In the genomic region with DNA sequence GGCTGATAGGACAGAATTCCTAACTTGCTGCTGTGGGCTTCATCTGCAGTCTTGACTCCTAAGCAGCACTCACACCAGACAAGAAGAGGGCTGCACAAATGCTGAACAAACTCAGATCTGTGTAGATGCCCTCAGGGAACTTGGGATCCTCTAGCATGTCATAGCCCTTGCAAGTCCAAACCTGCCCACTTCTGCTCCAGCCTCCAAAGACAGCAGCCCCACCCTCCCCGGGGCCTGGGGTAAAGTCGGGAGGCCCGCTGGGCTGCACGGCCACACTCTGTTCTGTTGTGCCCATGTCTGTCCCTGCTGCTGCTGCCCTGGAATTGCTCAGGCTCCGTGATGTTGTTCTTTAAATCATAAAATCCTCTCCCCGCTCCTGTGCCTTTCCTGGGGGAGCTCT, we compare ENCODE assay signal across 18 cellular contexts. TPM values are rescaled to one million over a fixed set of nuclear protein-coding genes. Genes with fewer than 3 reads are reported as not detected.
DNase-seq lines count a peak whose midpoint lies in the region; ATAC-seq, FAIRE-seq and TF ChIP-seq lines count a peak whose summit lies in the region.
"Had no signal": no experiment of that assay in that cellular context is flagged by ENCODE, and none has a peak within 500 bp of the region (broad histone marks: within the 10 kb centered on the region; RNA-seq: fewer than 3 reads in every experiment).

No MANE protein-coding gene starts in this region.

- H3K4me1 ChIP-seq in SK-N-SH (ENCODE audit: control insufficient read depth in 1 of 2, insufficient read depth in 2 of 2, low read depth in 1 of 2, low read length in 1 of 2): peaks cover 0 to 48% of the 10 kb centered on the region in 2 experiments; a peak in 1 of 4 replicates
- H3K4me1 ChIP-seq: BLaER1 had no signal

- H2AFZ ChIP-seq in SK-N-SH (ENCODE audit: low read depth): no peak overlapping the region

- no peaks in the 10 kb centered on the region for H3F3A ChIP-seq in SK-N-SH (replicated peaks; ENCODE audit: insufficient read depth)

- DNase-seq in SK-N-SH: peak; percentile 44
- peak; percentile 62 for DNase-seq in NCI-H748 (lab: John Stamatoyannopoulos, UW; ENCODE audit: unreplicated experiment)
- DNase-seq in epithelial cell of prostate (ENCODE audit: low read depth, low spot score): peak; percentile 88
- DNase-seq in putamen (ENCODE audit: low spot score): no peak
- DNase-seq in GM12892 (ENCODE audit: insufficient read length): no peak
- DNase-seq: activated CD4-positive, alpha-beta T cell treated with anti-CD3 and anti-CD28 coated beads, Interleukin-2, amount 50 U/mL, for 1 hour; activated effector memory CD4-positive, alpha-beta T cell treated with anti-CD3 and anti-CD28 coated beads, Interleukin-2, amount 50 U/mL, for 16 hours; caudate nucleus; DMS153; Karpas-422; NCI-H1092 treated with DMSO at 0.1 percent for 48 hours; Right ventricle myocardium superior had no signal

- no peak for TF ChIP-seq POLR2A in GM12892 (IDR thresholded peaks at IDR 0.05; ENCODE audit: low read depth, low read length)

- no peak for TF ChIP-seq EP300 in SK-N-SH (IDR thresholded peaks at IDR 0.05; ENCODE audit: borderline replicate concordance in 1 of 2, low read depth in 1 of 2, low read length in 1 of 2)

- ATAC-seq in SK-N-SH treated with all-trans-retinoic acid at 6 μM for 48 hours (no peak; the same call in 2 of the 3 replicates), GM19023 (IDR thresholded peaks at IDR 0.05; ENCODE audit: unreplicated experiment) (no peak), GM19035 (IDR thresholded peaks at IDR 0.05; ENCODE audit: unreplicated experiment) (no peak)
- ATAC-seq: left lobe of liver had no signal

- no peak for TF ChIP-seq CTCF in SK-N-SH (IDR thresholded peaks at IDR 0.05)

- no peak overlapping the region for H3K9ac ChIP-seq in SK-N-SH
- H3K9ac ChIP-seq: BLaER1 had no signal

- H3K36me3 ChIP-seq in SK-N-SH (replicated peaks in 1 of 2; ENCODE audit: control insufficient read depth in 1 of 2, insufficient read depth in 2 of 2, low read length in 1 of 2): no peaks in the 10 kb centered on the region
- H3K36me3 ChIP-seq: BLaER1 had no signal

- peak overlapping the region in 1 of 2 experiments; percentile 47; a peak in 1 of 4 replicates for H3K27ac ChIP-seq in SK-N-SH (ENCODE audit: low read depth in 2 of 2, low read length in 1 of 2)
- peak overlapping the region; percentile 20 for H3K27ac ChIP-seq in epithelial cell of prostate
- H3K27ac ChIP-seq: BLaER1 had no signal

- no peaks in the 10 kb centered on the region for H3K9me2 ChIP-seq in SK-N-SH

- CTCF ChIA-PET in SK-N-SH (lab: Yijun Ruan, JAX): no interaction called here

- no peaks in the 10 kb centered on the region for H4K20me1 ChIP-seq in SK-N-SH (ENCODE audit: insufficient read depth)
- H4K20me1 ChIP-seq: BLaER1 had no signal

- H3K4me3 ChIP-seq in SK-N-SH (ENCODE audit: low read depth in 2 of 2, low read length in 1 of 2): no peak overlapping the region
- H3K4me3 ChIP-seq: BLaER1 had no signal

- 56% methylated on average over 5 of the region's 6 CpGs for WGBS in SK-N-SH (ENCODE audit: low lambda C conversion rate)

- TF ChIP-seq RAD21 in SK-N-SH (IDR thresholded peaks at IDR 0.05; ENCODE audit: low read length): no peak

- H3K27me3 ChIP-seq in SK-N-SH (ENCODE audit: insufficient read depth): no peaks in the 10 kb centered on the region; the same call in 1 of the 2 replicates
- H3K27me3 ChIP-seq: BLaER1 had no signal

- H3K4me2 ChIP-seq in SK-N-SH: no peak overlapping the region
- H3K4me2 ChIP-seq: BLaER1 had no signal

- no peaks in the 10 kb centered on the region for H3K79me2 ChIP-seq in SK-N-SH (ENCODE audit: insufficient read depth)

- H3K9me3 ChIP-seq in SK-N-SH: no peaks in the 10 kb centered on the region
- H3K9me3 ChIP-seq: BLaER1 had no signal

- FAIRE-seq in GM12892 (lab: Jason Lieb, UNC): no peak
- FAIRE-seq: A204.1 had no signal

- POLR2A ChIA-PET in SK-N-SH (lab: Yijun Ruan, JAX): no interaction called here

TF ChIP-seq in SK-N-SH, 30 proteins besides CTCF, POLR2A, EP300 and RAD21 (continues in another document):
- no peak for TF ChIP-seq RFX5 (IDR thresholded peaks at IDR 0.05; ENCODE audit: low read length)
- TF ChIP-seq, protein P1, sequence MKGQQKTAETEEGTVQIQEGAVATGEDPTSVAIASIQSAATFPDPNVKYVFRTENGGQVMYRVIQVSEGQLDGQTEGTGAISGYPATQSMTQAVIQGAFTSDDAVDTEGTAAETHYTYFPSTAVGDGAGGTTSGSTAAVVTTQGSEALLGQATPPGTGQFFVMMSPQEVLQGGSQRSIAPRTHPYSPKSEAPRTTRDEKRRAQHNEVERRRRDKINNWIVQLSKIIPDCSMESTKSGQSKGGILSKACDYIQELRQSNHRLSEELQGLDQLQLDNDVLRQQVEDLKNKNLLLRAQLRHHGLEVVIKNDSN (IDR thresholded peaks at IDR 0.05; ENCODE audit: borderline replicate concordance, low read depth): no peak
- TF ChIP-seq SIN3A (IDR thresholded peaks at IDR 0.05; ENCODE audit: borderline replicate concordance, low read depth, low read length): no peak
- TF ChIP-seq TCF12 (IDR thresholded peaks at IDR 0.05): no peak
- TF ChIP-seq FOSL2 (IDR thresholded peaks at IDR 0.05; ENCODE audit: borderline replicate concordance, low read depth): no peak
- no peak for TF ChIP-seq YY1 (IDR thresholded peaks at IDR 0.05; ENCODE audit: low read depth)
- TF ChIP-seq CHD2 (IDR thresholded peaks at IDR 0.05; ENCODE audit: low read length, partially characterized antibody): no peak
- TF ChIP-seq TEAD4 (IDR thresholded peaks at IDR 0.05; ENCODE audit: borderline replicate concordance, insufficient read depth): no peak
- TF ChIP-seq RXRA (IDR thresholded peaks at IDR 0.05; ENCODE audit: borderline replicate concordance, low read depth): no peak
- no peak for TF ChIP-seq JUND (IDR thresholded peaks at IDR 0.05)
- TF ChIP-seq, protein P2, sequence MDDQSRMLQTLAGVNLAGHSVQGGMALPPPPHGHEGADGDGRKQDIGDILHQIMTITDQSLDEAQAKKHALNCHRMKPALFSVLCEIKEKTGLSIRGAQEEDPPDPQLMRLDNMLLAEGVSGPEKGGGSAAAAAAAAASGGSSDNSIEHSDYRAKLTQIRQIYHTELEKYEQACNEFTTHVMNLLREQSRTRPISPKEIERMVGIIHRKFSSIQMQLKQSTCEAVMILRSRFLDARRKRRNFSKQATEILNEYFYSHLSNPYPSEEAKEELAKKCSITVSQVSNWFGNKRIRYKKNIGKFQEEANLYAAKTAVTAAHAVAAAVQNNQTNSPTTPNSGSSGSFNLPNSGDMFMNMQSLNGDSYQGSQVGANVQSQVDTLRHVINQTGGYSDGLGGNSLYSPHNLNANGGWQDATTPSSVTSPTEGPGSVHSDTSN (IDR thresholded peaks at IDR 0.05): no peak
- TF ChIP-seq GATA2 (CRISPR knock-in tag; IDR thresholded peaks at IDR 0.05): no peak
- no peak for TF ChIP-seq GABPA (IDR thresholded peaks at IDR 0.05; ENCODE audit: low read depth)

TF ChIP-seq in SK-N-SH treated with all-trans-retinoic acid at 6 μM for 48 hours, 23 proteins besides CTCF, POLR2A, EP300 and RAD21:
- TF ChIP-seq RARB (CRISPR knock-in tag; IDR thresholded peaks at IDR 0.05) (no peak), ZFP30 (CRISPR knock-in tag; IDR thresholded peaks at IDR 0.05) (no peak), TOX (CRISPR knock-in tag; IDR thresholded peaks at IDR 0.05; ENCODE audit: borderline replicate concordance) (no peak), CSDC2 (CRISPR knock-in tag; IDR thresholded peaks at IDR 0.05) (no peak)
- TF ChIP-seq, protein P3, sequence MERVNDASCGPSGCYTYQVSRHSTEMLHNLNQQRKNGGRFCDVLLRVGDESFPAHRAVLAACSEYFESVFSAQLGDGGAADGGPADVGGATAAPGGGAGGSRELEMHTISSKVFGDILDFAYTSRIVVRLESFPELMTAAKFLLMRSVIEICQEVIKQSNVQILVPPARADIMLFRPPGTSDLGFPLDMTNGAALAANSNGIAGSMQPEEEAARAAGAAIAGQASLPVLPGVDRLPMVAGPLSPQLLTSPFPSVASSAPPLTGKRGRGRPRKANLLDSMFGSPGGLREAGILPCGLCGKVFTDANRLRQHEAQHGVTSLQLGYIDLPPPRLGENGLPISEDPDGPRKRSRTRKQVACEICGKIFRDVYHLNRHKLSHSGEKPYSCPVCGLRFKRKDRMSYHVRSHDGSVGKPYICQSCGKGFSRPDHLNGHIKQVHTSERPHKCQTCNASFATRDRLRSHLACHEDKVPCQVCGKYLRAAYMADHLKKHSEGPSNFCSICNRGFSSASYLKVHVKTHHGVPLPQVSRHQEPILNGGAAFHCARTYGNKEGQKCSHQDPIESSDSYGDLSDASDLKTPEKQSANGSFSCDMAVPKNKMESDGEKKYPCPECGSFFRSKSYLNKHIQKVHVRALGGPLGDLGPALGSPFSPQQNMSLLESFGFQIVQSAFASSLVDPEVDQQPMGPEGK (CRISPR knock-in tag; IDR thresholded peaks at IDR 0.05; ENCODE audit: borderline replicate concordance): no peak

RNA-seq across cellular contexts. Expression of a gene that starts 28.3 kb away (rescaled TPM):
- 0.10 and 0.18 TPM in 2 replicates for polyA plus RNA-seq in SK-N-SH (2012; rRNA removed)
- 0.06 and 0.39 TPM in 2 replicates for polyA plus RNA-seq in SK-N-SH (2012; cell fraction: cytosol; rRNA removed)
- 0.05 and 0.12 TPM in 2 replicates for polyA plus RNA-seq in SK-N-SH (2012; cell fraction: nucleus; rRNA removed)
- not detected for polyA plus RNA-seq in GM12892 (2012; ENCODE audit: missing spikeins)

RNA-seq across cellular contexts. Expression of a gene that starts 59.4 kb away (rescaled TPM):
- polyA plus RNA-seq in SK-N-SH (2012; rRNA removed): 0.05 TPM in 1 of 2 replicates, not detected in the other
- 0.01 TPM in 1 of 2 replicates, not detected in the other for polyA plus RNA-seq in SK-N-SH (2012; cell fraction: cytosol; rRNA removed)
- polyA plus RNA-seq in SK-N-SH (2012; cell fraction: nucleus; rRNA removed): 0.28 and 0.43 TPM in 2 replicates
- 0.34 TPM for polyA plus RNA-seq in GM12892 (2012; ENCODE audit: missing spikeins)

Comparison
In these comparisons a context has a peak if more than half of its experiments do, and no peak if none do; other contexts are left out.
1. DNase-seq: peak in SK-N-SH (single experiment), NCI-H748 (single experiment) and epithelial cell of prostate (single experiment); none in putamen (single experiment) and GM12892 (single experiment).